In genomic region chr1:148317288-148317985, GRCh38 we compare ENCODE assay signal across 12 cellular contexts.
DNase-seq lines count a peak whose midpoint lies in the region; ATAC-seq and TF ChIP-seq lines count a peak whose summit lies in the region.
"Had no signal": no experiment of that assay in that cellular context is flagged by ENCODE, and none has a peak within 500 bp of the region (broad histone marks: within the 10 kb centered on the region; RNA-seq: fewer than 3 reads in every experiment).

No MANE protein-coding gene starts in this region.

- H4K8ac ChIP-seq in trophoblast cell (ENCODE audit: low read depth, low read length) = no peak overlapping the region

- no peak for ATAC-seq in HG03139 (IDR thresholded peaks at IDR 0.05; ENCODE audit: unreplicated experiment)

- TF ChIP-seq CTCF in OCI-LY1 (IDR thresholded peaks at IDR 0.05; ENCODE audit: low read length) = no peak
- no peak for TF ChIP-seq CTCF in epithelial cell of esophagus (IDR thresholded peaks at IDR 0.05; ENCODE audit: insufficient read depth, low read depth, low read length, missing control alignments)

- peaks cover 61% of the 10 kb centered on the region for H3K27me3 Mint-ChIP-seq in T-helper 1 cell treated with Interleukin-12 subunit alpha and Interleukin-12 subunit beta and Interleukin-4 antibody, amounts not matched to agents 30 μg/mL and 1 μg/mL, for 36 hours (ENCODE audit: low read depth)

- H3K27ac Mint-ChIP-seq in T-helper 1 cell treated with Interleukin-12 subunit alpha and Interleukin-12 subunit beta and Interleukin-4 antibody, amounts not matched to agents 30 μg/mL and 1 μg/mL, for 36 hours = no peak overlapping the region

- H3K27ac ChIP-seq in OCI-LY1 (ENCODE audit: low read depth, low read length, poor library complexity, severe bottlenecking) = no peak overlapping the region
- no peak overlapping the region for H3K27ac ChIP-seq in trophoblast cell (ENCODE audit: low read depth, low read length)
- no peak overlapping the region for H3K27ac ChIP-seq in substantia nigra (ENCODE audit: low read depth, low read length, poor library complexity, severe bottlenecking)
- H3K27ac ChIP-seq: 22Rv1, foreskin keratinocyte, SK-N-MC had no signal

- no peaks in the 10 kb centered on the region for H3K79me1 ChIP-seq in trophoblast cell (ENCODE audit: low read length)

- peaks cover under 1% of the 10 kb centered on the region for H3K9me3 Mint-ChIP-seq in T-helper 1 cell treated with Interleukin-12 subunit alpha and Interleukin-12 subunit beta and Interleukin-4 antibody, amounts not matched to agents 30 μg/mL and 1 μg/mL, for 36 hours

- no peak overlapping the region for H4K91ac ChIP-seq in trophoblast cell (ENCODE audit: low read depth, low read length)

- no peaks in the 10 kb centered on the region for H3K9me3 ChIP-seq in OCI-LY1 (ENCODE audit: low read length)
- H3K9me3 ChIP-seq in trophoblast cell (ENCODE audit: insufficient read depth, low read depth, low read length) = peaks cover 3% of the 10 kb centered on the region

- H3K23ac ChIP-seq in trophoblast cell (ENCODE audit: low read length) = no peak overlapping the region

- no peaks in the 10 kb centered on the region for H3F3A ChIP-seq in OCI-LY1 (ENCODE audit: insufficient read depth, low read length)

- H3K4me3 ChIP-seq in OCI-LY1 (ENCODE audit: low read depth, low read length, poor library complexity, severe bottlenecking) = peak overlapping the region; percentile 57
- H3K4me3 ChIP-seq in epithelial cell of esophagus (ENCODE audit: low read length) = peak overlapping the region; percentile 29
- H3K4me3 ChIP-seq in trophoblast cell (ENCODE audit: low read depth, low read length) = peak overlapping the region; percentile 51
- H3K4me3 ChIP-seq: SK-N-MC had no signal

- no peak overlapping the region for H4K12ac ChIP-seq in trophoblast cell (ENCODE audit: low read depth, low read length)

- H3K4ac ChIP-seq in trophoblast cell (ENCODE audit: low read depth, low read length) = no peak overlapping the region

- no peaks in the 10 kb centered on the region for H3K36me3 Mint-ChIP-seq in T-helper 1 cell treated with Interleukin-12 subunit alpha and Interleukin-12 subunit beta and Interleukin-4 antibody, amounts not matched to agents 30 μg/mL and 1 μg/mL, for 36 hours (ENCODE audit: low read depth)

- no peak overlapping the region for H3K18ac ChIP-seq in trophoblast cell (ENCODE audit: low read length)

- no peak overlapping the region for H2AFZ ChIP-seq in OCI-LY1 (ENCODE audit: low read length)
- no peak overlapping the region for H2AFZ ChIP-seq in trophoblast cell (ENCODE audit: insufficient read depth, low read length, poor library complexity)

- no peak overlapping the region for H2BK12ac ChIP-seq in trophoblast cell (ENCODE audit: low read length)

- H3K9ac ChIP-seq in OCI-LY1 (ENCODE audit: low read length) = no peak overlapping the region
- no peak overlapping the region for H3K9ac ChIP-seq in trophoblast cell (ENCODE audit: low read length)

- H3K9me2 ChIP-seq in OCI-LY1 (ENCODE audit: low read depth, low read length) = no peaks in the 10 kb centered on the region

- no peak for DNase-seq in T-helper 1 cell
- no peak for DNase-seq in epithelial cell of esophagus (ENCODE audit: low read depth)
- DNase-seq in trophoblast cell = no peak
- DNase-seq in NCI-H748 (lab: John Stamatoyannopoulos, UW; ENCODE audit: unreplicated experiment) = no peak
- no peak for DNase-seq in substantia nigra (lab: John Stamatoyannopoulos, UW)
- DNase-seq: foreskin keratinocyte, NCI-H69 had no signal

- peak overlapping the region; percentile 93 for H3K4me3 Mint-ChIP-seq in T-helper 1 cell treated with Interleukin-12 subunit alpha and Interleukin-12 subunit beta and Interleukin-4 antibody, amounts not matched to agents 30 μg/mL and 1 μg/mL, for 36 hours

- no peaks in the 10 kb centered on the region for H3K27me3 ChIP-seq in OCI-LY1 (ENCODE audit: insufficient read depth, low read length)
- peaks cover 9% of the 10 kb centered on the region for H3K27me3 ChIP-seq in trophoblast cell (ENCODE audit: insufficient read depth, low read length)

- no peaks in the 10 kb centered on the region for H4K20me1 ChIP-seq in OCI-LY1 (ENCODE audit: insufficient read depth, low read length)

- no CpG with 5 or more reads among the region's 42 CpGs for WGBS in trophoblast cell (ENCODE audit: extremely low coverage, insufficient coverage, insufficient read length)

- H3K79me2 ChIP-seq in OCI-LY1 (ENCODE audit: insufficient read depth, low read length) (no peaks in the 10 kb centered on the region), trophoblast cell (ENCODE audit: control insufficient read depth, insufficient read depth, low read length, poor library complexity) (no peaks in the 10 kb centered on the region)

- no peak overlapping the region for H3K14ac ChIP-seq in trophoblast cell (ENCODE audit: low read length)

- H3K4me1 Mint-ChIP-seq in T-helper 1 cell treated with Interleukin-12 subunit alpha and Interleukin-12 subunit beta and Interleukin-4 antibody, amounts not matched to agents 30 μg/mL and 1 μg/mL, for 36 hours (ENCODE audit: low read depth) = peaks cover 33% of the 10 kb centered on the region

- H2AK5ac ChIP-seq in trophoblast cell (ENCODE audit: low read length) = no peak overlapping the region

- no peak overlapping the region for H2BK120ac ChIP-seq in trophoblast cell (ENCODE audit: insufficient read depth, low read length, poor library complexity)

- peaks cover 12% of the 10 kb centered on the region for H3K4me1 ChIP-seq in OCI-LY1 (ENCODE audit: insufficient read depth, low read length, severe bottlenecking)
- peaks cover 12 to 15% of the 10 kb centered on the region in 2 experiments for H3K4me1 ChIP-seq in trophoblast cell (ENCODE audit: control insufficient read depth in 1 of 2, insufficient read depth in 2 of 2, low read length in 2 of 2)
- H3K4me1 ChIP-seq: foreskin keratinocyte had no signal

- H2BK5ac ChIP-seq in trophoblast cell (ENCODE audit: low read depth, low read length, poor library complexity) = no peak overlapping the region

- peak overlapping the region; percentile 89; the same call in 1 of the 2 replicates for H3K4me2 ChIP-seq in OCI-LY1 (ENCODE audit: low read length)
- H3K4me2 ChIP-seq in trophoblast cell (ENCODE audit: low read length) = peak overlapping the region; percentile 57

- H3K36me3 ChIP-seq in OCI-LY1 (ENCODE audit: insufficient read depth, low read length) (no peaks in the 10 kb centered on the region; the same call in 1 of the 2 replicates), trophoblast cell (ENCODE audit: control insufficient read depth in 1 of 2, insufficient read depth in 2 of 2, low read length in 2 of 2) (no peaks in the 10 kb centered on the region)
